Comparison of ENCODE assay signal across 26 cellular contexts in the genomic region with DNA sequence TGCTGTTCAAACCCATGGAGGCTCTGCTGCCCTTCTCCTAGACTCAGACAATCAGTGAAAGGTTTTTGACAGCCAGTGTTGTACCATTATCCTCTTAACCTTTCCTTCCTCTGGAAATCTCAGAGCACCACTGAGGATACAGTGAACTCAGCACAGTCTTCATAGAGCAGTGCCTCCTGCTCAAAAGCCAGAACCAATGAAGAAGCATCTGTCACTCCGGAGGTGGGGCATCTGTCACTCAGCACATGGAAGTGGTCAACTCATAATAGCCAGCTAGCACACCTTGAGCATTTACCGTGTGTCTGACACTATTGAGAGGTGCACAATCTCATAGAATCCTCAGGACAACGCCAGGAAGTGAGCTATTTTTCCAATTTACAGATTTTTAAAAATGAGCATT.
"Had no signal": no experiment of that assay in that cellular context is flagged by ENCODE, and none has a peak within 500 bp of the region (broad histone marks: within the 10 kb centered on the region; RNA-seq: fewer than 3 reads in every experiment).

No MANE protein-coding gene starts in this region.

- H3K27me3 ChIP-seq: neural progenitor cell, testis, tibial artery, upper lobe of right lung had no signal

- H3K4me1 ChIP-seq: neural progenitor cell, psoas muscle, stomach, testis, tibial artery, upper lobe of right lung had no signal

- H3K9me3 ChIP-seq: neutrophil, psoas muscle, stomach, testis, tibial artery, upper lobe of right lung had no signal

- H3K4me3 ChIP-seq: hepatocyte, lung, neural progenitor cell, psoas muscle, skin epidermis, stomach, testis, tibial artery, upper lobe of right lung had no signal

- DNase-seq: islet precursor cell; mesendoderm; naive B cell; natural killer cell; nephron progenitor cell; occipital lobe; psoas muscle; stimulated activated CD4-positive, alpha-beta T cell treated with anti-CD3 and anti-CD28 coated beads, Interleukin-12 subunit alpha, Interleukin-12 subunit beta, amount 100 ng/mL, for 4 hours; stimulated activated CD4-positive, alpha-beta T cell treated with anti-CD3 and anti-CD28 coated beads, Interleukin-15, amount 100 ng/mL, for 24 hours; stimulated activated CD4-positive, alpha-beta T cell treated with anti-CD3 and anti-CD28 coated beads, Interleukin-2, amount 100 ng/mL, for 24 hours; stimulated activated CD4-positive, alpha-beta T cell treated with anti-CD3 and anti-CD28 coated beads, Interleukin-4, amount 100 ng/mL, for 1 hour; stimulated activated naive B cell treated with anti-CD40 and anti-IgM and Interleukin-4, amounts not matched to agents 10 μg/mL and 1 μg/mL and 100 μg/mL, for 72 hours; stimulated activated naive CD8-positive, alpha-beta T cell treated with anti-CD3 and anti-CD28 coated beads, Interleukin-15, Interleukin-2, amounts not matched to agents 100 U/mL and 50 U/mL, for 24 hours; stomach; testis; tibial artery; trophoblast cell; upper lobe of right lung had no signal

- H3K36me3 ChIP-seq: neural progenitor cell, neutrophil, stomach, tibial artery, upper lobe of right lung had no signal

- ATAC-seq: left lobe of liver; natural killer cell; psoas muscle; sciatic nerve; stimulated activated naive B cell treated with anti-CD40 and anti-IgM and Interleukin-4, amounts not matched to agents 10 μg/mL and 1 μg/mL and 100 μg/mL, for 72 hours; stimulated activated naive CD8-positive, alpha-beta T cell treated with anti-CD3 and anti-CD28 coated beads, Interleukin-15, Interleukin-2, amounts not matched to agents 100 U/mL and 50 U/mL, for 24 hours; upper lobe of right lung had no signal

- H3K27ac ChIP-seq: hepatocyte, neural progenitor cell, neutrophil, parathyroid adenoma, psoas muscle, skin epidermis, stomach, testis, tibial artery, upper lobe of right lung had no signal
